Comparison of ENCODE assay signal across 8 cellular contexts in the genomic region with DNA sequence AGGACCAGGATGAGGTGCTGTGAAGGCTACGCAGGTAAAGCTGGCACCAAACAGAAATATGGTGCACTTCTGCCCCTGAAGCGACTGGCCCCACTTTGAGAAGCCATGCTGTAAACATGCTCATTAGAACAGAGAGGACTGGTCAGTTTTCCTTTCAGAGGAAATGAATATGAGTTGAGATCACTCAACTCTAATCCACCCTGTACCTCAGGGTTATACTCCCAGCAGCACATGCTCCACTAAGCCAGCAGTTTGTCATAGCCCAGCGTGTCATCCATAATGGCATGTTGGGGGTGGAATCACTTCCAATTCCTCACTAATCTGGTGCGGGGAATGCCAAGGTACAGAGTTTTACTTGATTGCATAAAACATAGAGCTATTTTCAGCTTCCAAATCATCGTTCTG.
DNase-seq lines count a peak whose midpoint lies in the region; ATAC-seq and TF ChIP-seq lines count a peak whose summit lies in the region.

No MANE protein-coding gene starts in this region.

- H3K9me3 Mint-ChIP-seq in T-cell, result no peaks in the 10 kb centered on the region

- POLR2A ChIA-PET in T-cell (lab: Charles Lee), result interaction anchor here in 1 of 2 donors (0.6 kb wide), 1 partner anchor 10 kb away, joined by 4 read pairs; no protein-coding TSS in a partner anchor

- CTCF ChIA-PET in T-cell (lab: Charles Lee), result interaction anchor here in 1 of 2 donors (0.7 kb wide), 1 partner anchor 20 kb away, joined by 3 read pairs; no protein-coding TSS in a partner anchor

- H3F3A ChIP-seq in GM23248 (ENCODE audit: insufficient read depth), result peaks cover 88% of the 10 kb centered on the region

- H3K4me3 ChIP-seq in GM23248 (peak overlapping the region; percentile 59), fibroblast of villous mesenchyme (ENCODE audit: low read depth, low read length) (peak overlapping the region; percentile 9), skin epidermis (no peak overlapping the region)

- H3K4me3 Mint-ChIP-seq in T-cell, result peak overlapping the region; percentile 79 to 89 (median 82)

- H3K9me2 ChIP-seq in GM23248 (ENCODE audit: insufficient read depth), result no peaks in the 10 kb centered on the region

- no peaks in the 10 kb centered on the region for H3K27me3 ChIP-seq in GM23248 (replicated peaks; ENCODE audit: insufficient read depth)

- H4K20me1 ChIP-seq in GM23248 (ENCODE audit: insufficient read depth), result no peaks in the 10 kb centered on the region

- DNase-seq in GM23248, result peak; percentile 95
- no peak for DNase-seq in T-cell
- DNase-seq in fibroblast of villous mesenchyme (ENCODE audit: low read depth), result peak; percentile 92
- DNase-seq in epidermal melanocyte (ENCODE audit: insufficient read length, low spot score), result no peak
- no peak for DNase-seq in activated CD4-positive, alpha-beta T cell treated with anti-CD3 and anti-CD28 coated beads, Interleukin-2, amount 50 U/mL, for 48 hours
- no peak for DNase-seq in NCI-H2196 treated with DMSO at 0.1 percent for 48 hours (lab: John Stamatoyannopoulos, UW; ENCODE audit: unreplicated experiment)

- peak overlapping the region; percentile 75 for H3K9ac ChIP-seq in GM23248

- TF ChIP-seq CTCF in fibroblast of villous mesenchyme (IDR thresholded peaks at IDR 0.05; ENCODE audit: insufficient read depth, low read depth, low read length), result no peak

- peak overlapping the region; percentile 93 for H3K27ac ChIP-seq in GM23248
- peak overlapping the region in 15 of 21 experiments; percentile 61 to 92 (median 78) for H3K27ac ChIP-seq in skin epidermis

- WGBS in GM23248 (ENCODE audit: low coverage in 1 of 2, low lambda C conversion rate in 2 of 2, missing lambda C conversion rate in 2 of 2), 2 experiments, result 4 to 6% methylated on average over 5 of the region's 5 CpGs

- H3K27me3 Mint-ChIP-seq in T-cell, result no peaks in the 10 kb centered on the region

- in situ Hi-C loops in GM23248 (cut with MboI), result no loop called here

- H3K27ac Mint-ChIP-seq in T-cell, result peak overlapping the region; percentile 90 to 97

- no peaks in the 10 kb centered on the region for H3K36me3 Mint-ChIP-seq in T-cell

- no peak for ATAC-seq in T-cell (replicated peaks in 1 of 4)
- ATAC-seq in HG03520 (IDR thresholded peaks at IDR 0.05; ENCODE audit: unreplicated experiment), result no peak

- peak overlapping the region; percentile 84 for H3K4me2 ChIP-seq in GM23248 (ENCODE audit: unreplicated experiment)

- H2AFZ ChIP-seq in GM23248, result no peak overlapping the region

- H3K4me1 Mint-ChIP-seq in T-cell, result peaks cover 97 to 98% (median 98%) of the 10 kb centered on the region in 3 donors

- H3K36me3 ChIP-seq in GM23248 (ENCODE audit: low read depth), result no peaks in the 10 kb centered on the region

- peaks cover 93% of the 10 kb centered on the region for H3K79me2 ChIP-seq in GM23248 (ENCODE audit: insufficient read depth)

- no peaks in the 10 kb centered on the region for H3K9me3 ChIP-seq in GM23248 (ENCODE audit: low read depth)

- H3K4me1 ChIP-seq in GM23248 (ENCODE audit: insufficient read depth), result peaks cover 97% of the 10 kb centered on the region

Comparison
In these comparisons a context has a peak if more than half of its experiments do, and no peak if none do; other contexts are left out.
1. DNase-seq: peak in GM23248 (single experiment) and fibroblast of villous mesenchyme (single experiment); none in T-cell (0 of 34), epidermal melanocyte (single experiment), activated CD4-positive, alpha-beta T cell treated with anti-CD3 and anti-CD28 coated beads, Interleukin-2, amount 50 U/mL, for 48 hours (0 of 2) and NCI-H2196 treated with DMSO at 0.1 percent for 48 hours (single experiment).
2. H3K4me3 ChIP-seq: peak in GM23248 (single experiment) and fibroblast of villous mesenchyme (single experiment); none in skin epidermis (0 of 7).